ENCODE assay signal across 8 cellular contexts in the genomic region with DNA sequence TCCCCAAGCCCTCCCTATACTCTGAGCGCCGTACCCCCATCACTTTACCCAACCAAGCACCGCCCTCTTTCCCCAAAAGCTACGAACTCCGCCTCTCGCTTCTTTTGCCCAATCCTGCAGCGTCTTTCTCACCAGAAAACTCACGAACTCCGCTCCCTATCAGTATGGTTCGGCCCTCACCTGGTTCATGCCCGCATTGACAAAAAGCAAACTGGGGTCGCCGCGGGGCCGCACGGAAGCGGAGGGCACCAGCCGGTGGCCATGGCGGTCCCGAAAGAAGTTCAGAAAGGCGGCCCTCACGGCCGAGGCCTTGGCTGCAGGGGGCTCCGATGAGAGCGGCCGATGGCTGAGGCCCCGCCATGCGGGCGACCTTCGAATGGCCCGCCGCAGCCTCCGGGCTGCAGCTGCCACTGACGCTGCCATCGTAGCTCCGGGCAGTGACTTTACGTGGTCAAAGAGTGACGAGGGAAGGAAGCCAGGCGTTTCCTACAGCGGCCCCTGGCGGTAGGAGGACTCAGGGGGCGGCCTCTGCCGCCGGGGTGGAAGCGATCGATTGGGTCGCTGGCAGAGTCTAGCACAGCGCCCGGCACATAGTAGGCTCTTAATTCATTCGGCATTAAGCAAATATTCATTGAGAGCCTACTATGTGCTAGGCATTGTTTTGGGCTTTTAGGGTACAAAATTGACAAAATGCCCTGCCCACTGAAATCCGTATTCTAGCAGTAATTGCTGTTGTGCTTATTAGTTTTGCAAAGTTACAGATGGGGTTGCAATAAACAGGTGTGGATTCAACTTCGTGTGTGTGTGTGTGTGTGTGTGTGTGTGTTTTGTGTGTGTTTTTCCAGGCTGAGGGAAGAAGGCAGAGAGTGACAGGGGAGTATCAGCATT. TPM values are rescaled to one million over a fixed set of nuclear protein-coding genes. Genes with fewer than 3 reads are reported as not detected.
DNase-seq lines count a peak whose midpoint lies in the region; ATAC-seq and TF ChIP-seq lines count a peak whose summit lies in the region.

Gene AARS2 (minus strand): TSS at position 447 of the 888 bp plus-strand sequence. CDS start 24 bp downstream, at position 423.

- intact Hi-C loops in CD4-positive, alpha-beta T cell (cut with DNase I, micrococcal nuclease): loop anchor here in 1 of 2 experiments (1.0 to 2.0 kb wide), 3 partner anchors 46 to 186 kb away; partner anchors contain the start of genes CDC5L, MRPL14 and TMEM63B
- intact Hi-C loops in dorsolateral prefrontal cortex (cut with DNase I) (loop anchor here in 1 of 2 donors (10.0 kb wide), 1 partner anchor 138 kb away; no protein-coding TSS in a partner anchor), right lobe of liver (cut with DNase I) (no loop called here)

- ATAC-seq in CD4-positive, alpha-beta T cell (ENCODE audit: poor library complexity): peak; percentile 90
- peak; percentile 96 for ATAC-seq in GM19351 (IDR thresholded peaks at IDR 0.05; ENCODE audit: unreplicated experiment)
- peak; percentile 84 for ATAC-seq in HG03521 (IDR thresholded peaks at IDR 0.05; ENCODE audit: unreplicated experiment)
- peak; percentile 97 to 100 (median 99) for ATAC-seq in right lobe of liver

- peak within 1 kb of the TSS; percentile 97 for H3K4me3 Mint-ChIP-seq in CD4-positive, alpha-beta T cell

- H3K4me3 ChIP-seq in dorsolateral prefrontal cortex: peak within 1 kb of the TSS; percentile 67 to 100 (median 90)
- peak within 1 kb of the TSS; percentile 67 to 94 (median 93) for H3K4me3 ChIP-seq in right lobe of liver

- no peaks in the 10 kb centered on the region for H3K9me3 Mint-ChIP-seq in CD4-positive, alpha-beta T cell

- H3K36me3 Mint-ChIP-seq in CD4-positive, alpha-beta T cell (ENCODE audit: low read depth): peaks cover 45% of the 10 kb centered on the region

- peaks cover 0 to 8% (median 2%) of the 10 kb centered on the region in 4 donors for H3K4me1 ChIP-seq in right lobe of liver

- H3K27ac ChIP-seq in CD4-positive, alpha-beta T cell (ENCODE audit: low read depth, low read length): peak within 1 kb of the TSS; percentile 83
- H3K27ac ChIP-seq in dorsolateral prefrontal cortex (peak within 1 kb of the TSS in 54 of 59 donors; percentile 7 to 93 (median 76)), right lobe of liver (peak within 1 kb of the TSS; percentile 27 to 80 (median 73))

- H3K9me3 ChIP-seq in CD4-positive, alpha-beta T cell (ENCODE audit: control insufficient read depth, low read length): no peaks in the 10 kb centered on the region
- H3K9me3 ChIP-seq in right lobe of liver: no peaks in the 10 kb centered on the region

- POLR2A ChIA-PET in CD4-positive, alpha-beta T cell (lab: Charles Lee): interaction anchor here (1.0 to 2.3 kb wide), 7 partner anchors 11 to 74 kb away, joined by 3 to 18 read pairs (median 6); partner anchors contain the start of genes CDC5L, HSP90AB1 and SLC35B2

- peak; percentile 97 for TF ChIP-seq CTCF in CD4-positive, alpha-beta T cell (IDR thresholded peaks at IDR 0.05)
- TF ChIP-seq CTCF in dorsolateral prefrontal cortex (IDR thresholded peaks at IDR 0.05 in 54 of 56, conservative IDR thresholded peaks at IDR 0.05 in 2 of 56; ENCODE audit: low read depth in 1 of 56, partially characterized antibody in 56 of 56) (peak; percentile 85 to 99 (median 97)), right lobe of liver (IDR thresholded peaks at IDR 0.05) (peak; percentile 89 to 100 (median 99))

- peaks cover 0 to 23% (median 10%) of the 10 kb centered on the region in 4 donors for H3K36me3 ChIP-seq in right lobe of liver

- no peaks in the 10 kb centered on the region for H3K27me3 Mint-ChIP-seq in CD4-positive, alpha-beta T cell

- H3K4me1 Mint-ChIP-seq in CD4-positive, alpha-beta T cell (ENCODE audit: low read depth): peaks cover 28% of the 10 kb centered on the region

- H3K27me3 ChIP-seq in CD4-positive, alpha-beta T cell (ENCODE audit: control insufficient read depth, insufficient read depth, low read length): no peaks in the 10 kb centered on the region
- peaks cover 0 to 1% (median 0%) of the 10 kb centered on the region in 45 donors for H3K27me3 ChIP-seq in dorsolateral prefrontal cortex
- no peaks in the 10 kb centered on the region for H3K27me3 ChIP-seq in right lobe of liver

- TF ChIP-seq POLR2A in right lobe of liver (IDR thresholded peaks at IDR 0.05): peak; percentile 80

- WGBS in right lobe of liver (ENCODE audit: insufficient coverage, low coverage, low lambda C conversion rate, missing lambda C conversion rate): 4% methylated on average over 27 of the region's 52 CpGs

- H3K27ac Mint-ChIP-seq in CD4-positive, alpha-beta T cell: peak within 1 kb of the TSS; percentile 91

- CTCF ChIA-PET in CD4-positive, alpha-beta T cell (lab: Charles Lee): interaction anchor here (0.6 to 2.5 kb wide), 23 partner anchors 8 to 1088 kb away, joined by 3 to 25 read pairs (median 4); partner anchors contain the start of genes CDC5L, GTPBP2, HSP90AB1 and SLC29A1

- DNase-seq in CD4-positive, alpha-beta T cell: peak; percentile 84 to 97 (median 92)
- DNase-seq in NCI-H748 (lab: John Stamatoyannopoulos, UW; ENCODE audit: unreplicated experiment) (peak; percentile 94), dorsolateral prefrontal cortex (peak; percentile 75 to 92 (median 83)), right lobe of liver (peak; percentile 85 to 89 (median 88))
- DNase-seq in activated CD4-positive, alpha-beta T cell treated with anti-CD3 and anti-CD28 coated beads, Interleukin-2, amount 50 U/mL, for 4 hours: peak; percentile 88 to 93
- peak; percentile 95 for DNase-seq in stimulated activated CD4-positive, alpha-beta T cell treated with anti-CD3 and anti-CD28 coated beads, Interleukin-4, amount 100 ng/mL, for 24 hours

RNA-seq across cellular contexts. Expression of gene AARS2, which starts in this region (rescaled TPM):
- total RNA-seq in CD4-positive, alpha-beta T cell: 10 to 100 TPM; 12.0 to 12.7 TPM
- 10 to 100 TPM; 11.9 to 24.4 (median 16.4) TPM for total RNA-seq in dorsolateral prefrontal cortex
- total RNA-seq in right lobe of liver: 1 to 10 TPM; 5.5 to 9.8 (median 7.0) TPM

Comparison
In these comparisons a context has a peak if more than half of its experiments do, and no peak if none do; other contexts are left out.
1. Peak in every context shown above with its lines: DNase-seq, ATAC-seq, H3K4me3 ChIP-seq and H3K27ac ChIP-seq.